ENCODE assay signal across 8 cellular contexts in the genomic region with DNA sequence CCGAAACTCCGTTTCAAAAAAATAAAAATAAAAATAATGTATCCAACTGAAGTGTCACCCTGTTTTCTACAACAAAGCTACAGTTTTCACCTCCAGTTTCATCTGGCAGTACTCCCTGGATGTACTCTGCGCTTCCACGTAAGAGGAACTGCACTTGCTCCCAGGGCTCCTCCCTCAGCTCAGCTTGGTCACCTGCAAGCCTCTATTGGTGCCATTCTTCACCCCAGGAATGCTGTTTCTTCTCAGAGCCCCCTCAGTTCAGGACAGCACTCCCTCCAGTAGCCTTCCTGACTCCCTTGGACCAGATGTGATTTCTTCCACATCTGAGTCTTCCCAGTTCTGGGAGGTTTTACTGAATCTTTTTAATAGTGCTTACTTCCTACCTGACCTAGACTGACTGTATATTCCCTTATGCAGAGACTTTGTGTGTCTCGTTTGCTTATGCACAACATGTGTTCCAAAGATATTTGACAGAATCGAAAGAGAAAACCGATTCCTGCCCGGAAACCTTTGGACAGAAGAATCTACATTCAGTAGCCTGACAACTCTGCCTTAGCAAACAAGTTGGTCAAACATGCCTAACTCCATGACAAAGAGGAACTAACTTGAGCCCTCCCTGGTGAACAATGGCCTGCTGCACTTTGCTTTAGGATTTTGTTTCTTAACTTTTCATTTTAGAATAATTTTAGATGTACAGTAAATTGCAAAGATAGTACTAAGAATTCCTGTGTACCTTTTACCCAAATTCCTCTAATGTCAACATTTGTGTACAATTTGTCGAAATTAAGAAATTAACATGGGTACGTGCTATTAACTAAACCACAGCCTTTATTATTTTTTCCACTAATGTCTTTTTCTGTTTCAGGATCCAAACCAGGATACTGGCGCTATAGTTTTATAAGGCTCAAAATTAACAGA. TPM values are rescaled to one million over a fixed set of nuclear protein-coding genes. Genes with fewer than 3 reads are reported as not detected.
DNase-seq lines count a peak whose midpoint lies in the region; ATAC-seq and TF ChIP-seq lines count a peak whose summit lies in the region.

No MANE protein-coding gene starts in this region.

- peaks cover 1% of the 10 kb centered on the region for H3K36me3 Mint-ChIP-seq in activated CD8-positive, alpha-beta memory T cell treated with anti-CD3 and anti-CD28 coated beads, Interleukin-2, amount 10 ng/mL, durations not matched to agents 7 days and 5 days

- H3K9me3 Mint-ChIP-seq in activated CD8-positive, alpha-beta memory T cell treated with anti-CD3 and anti-CD28 coated beads, Interleukin-2, amount 10 ng/mL, durations not matched to agents 7 days and 5 days (ENCODE audit: low read depth), result no peaks in the 10 kb centered on the region

- peak overlapping the region; percentile 87 for H3K27ac Mint-ChIP-seq in activated CD8-positive, alpha-beta memory T cell treated with anti-CD3 and anti-CD28 coated beads, Interleukin-2, amount 10 ng/mL, durations not matched to agents 7 days and 5 days

- CTCF ChIA-PET in activated CD8-positive, alpha-beta memory T cell treated with anti-CD3 and anti-CD28 coated beads, Interleukin-2, amount 10 ng/mL, durations not matched to agents 7 days and 5 days (lab: Charles Lee), result interaction anchor here (5.7 kb wide), 1 partner anchor 238 kb away, joined by 43 read pairs; a partner anchor contains a TSS

- peaks cover 18% of the 10 kb centered on the region for H3K4me1 Mint-ChIP-seq in activated CD8-positive, alpha-beta memory T cell treated with anti-CD3 and anti-CD28 coated beads, Interleukin-2, amount 10 ng/mL, durations not matched to agents 7 days and 5 days

- H3K4me3 Mint-ChIP-seq in activated CD8-positive, alpha-beta memory T cell treated with anti-CD3 and anti-CD28 coated beads, Interleukin-2, amount 10 ng/mL, durations not matched to agents 7 days and 5 days, result peak overlapping the region; percentile 75

- TF ChIP-seq CTCF in fibroblast of pulmonary artery (IDR thresholded peaks at IDR 0.05; ENCODE audit: low read length, missing control alignments), result no peak

- ATAC-seq in activated CD8-positive, alpha-beta memory T cell treated with anti-CD3 and anti-CD28 coated beads, Interleukin-2, amount 10 ng/mL, durations not matched to agents 7 days and 5 days, result no peak
- no peak for ATAC-seq in GM19452 (IDR thresholded peaks at IDR 0.05; ENCODE audit: unreplicated experiment)

- H3K27me3 Mint-ChIP-seq in activated CD8-positive, alpha-beta memory T cell treated with anti-CD3 and anti-CD28 coated beads, Interleukin-2, amount 10 ng/mL, durations not matched to agents 7 days and 5 days, result no peaks in the 10 kb centered on the region

- DNase-seq in activated CD8-positive, alpha-beta memory T cell treated with anti-CD3 and anti-CD28 coated beads, Interleukin-2, amount 10 ng/mL, durations not matched to agents 7 days and 5 days, result no peak
- no peak for DNase-seq in activated CD8-positive, alpha-beta memory T cell treated with anti-CD3 and anti-CD28 coated beads, Interleukin-2, amount 50 U/mL, for 4 hours
- DNase-seq in SKM-1 (lab: John Stamatoyannopoulos, UW; ENCODE audit: unreplicated experiment) (peak; percentile 37), fibroblast of pulmonary artery (ENCODE audit: low read depth) (no peak), renal cortical epithelial cell (ENCODE audit: low read depth) (peak; percentile 40), NCI-H2081 treated with DMSO at 0.1 percent for 48 hours (lab: John Stamatoyannopoulos, UW) (no peak), NCI-H128 (lab: John Stamatoyannopoulos, UW; ENCODE audit: unreplicated experiment) (no peak)

- peak overlapping the region; percentile 75 for H3K4me3 ChIP-seq in fibroblast of pulmonary artery (replicated peaks; ENCODE audit: low read depth, low read length)

RNA-seq across cellular contexts. Expression of a gene that starts 0.8 kb away (rescaled TPM):
- total RNA-seq in activated CD8-positive, alpha-beta memory T cell treated with anti-CD3 and anti-CD28 coated beads, Interleukin-2, amount 10 ng/mL, durations not matched to agents 7 days and 5 days, result 10 to 100 TPM in 1 of 2 experiments, 1 to 10 TPM in 1; 9.4 to 11.2 TPM
- total RNA-seq in renal cortical epithelial cell, result 9.0 and 14.0 TPM in 2 replicates

RNA-seq across cellular contexts. Expression of a gene that starts 37.5 kb away (rescaled TPM):
- total RNA-seq in activated CD8-positive, alpha-beta memory T cell treated with anti-CD3 and anti-CD28 coated beads, Interleukin-2, amount 10 ng/mL, durations not matched to agents 7 days and 5 days, result 10 to 100 TPM; 31.8 to 49.1 TPM
- total RNA-seq in renal cortical epithelial cell, result 33.0 and 63.8 TPM in 2 replicates

RNA-seq across cellular contexts. Expression of a gene that starts 37.5 kb away (rescaled TPM):
- total RNA-seq in activated CD8-positive, alpha-beta memory T cell treated with anti-CD3 and anti-CD28 coated beads, Interleukin-2, amount 10 ng/mL, durations not matched to agents 7 days and 5 days, result 10 to 100 TPM; 48.9 to 63.1 TPM
- 71.3 and 83.7 TPM in 2 replicates for total RNA-seq in renal cortical epithelial cell

RNA-seq across cellular contexts. Expression of a gene that starts 37.8 kb away (rescaled TPM):
- total RNA-seq in activated CD8-positive, alpha-beta memory T cell treated with anti-CD3 and anti-CD28 coated beads, Interleukin-2, amount 10 ng/mL, durations not matched to agents 7 days and 5 days, result 10 to 100 TPM; 19.7 to 26.4 TPM
- total RNA-seq in renal cortical epithelial cell, result 26.0 and 29.5 TPM in 2 replicates

Comparison
In these comparisons a context has a peak if more than half of its experiments do, and no peak if none do; other contexts are left out.
1. DNase-seq: peak in SKM-1 (single experiment) and renal cortical epithelial cell (single experiment); none in activated CD8-positive, alpha-beta memory T cell treated with anti-CD3 and anti-CD28 coated beads, Interleukin-2, amount 10 ng/mL, durations not matched to agents 7 days and 5 days (single experiment), activated CD8-positive, alpha-beta memory T cell treated with anti-CD3 and anti-CD28 coated beads, Interleukin-2, amount 50 U/mL, for 4 hours (single experiment), fibroblast of pulmonary artery (single experiment), NCI-H2081 treated with DMSO at 0.1 percent for 48 hours (single experiment) and NCI-H128 (single experiment).